ENCODE assay signal across 1 cellular context in the genomic region with DNA sequence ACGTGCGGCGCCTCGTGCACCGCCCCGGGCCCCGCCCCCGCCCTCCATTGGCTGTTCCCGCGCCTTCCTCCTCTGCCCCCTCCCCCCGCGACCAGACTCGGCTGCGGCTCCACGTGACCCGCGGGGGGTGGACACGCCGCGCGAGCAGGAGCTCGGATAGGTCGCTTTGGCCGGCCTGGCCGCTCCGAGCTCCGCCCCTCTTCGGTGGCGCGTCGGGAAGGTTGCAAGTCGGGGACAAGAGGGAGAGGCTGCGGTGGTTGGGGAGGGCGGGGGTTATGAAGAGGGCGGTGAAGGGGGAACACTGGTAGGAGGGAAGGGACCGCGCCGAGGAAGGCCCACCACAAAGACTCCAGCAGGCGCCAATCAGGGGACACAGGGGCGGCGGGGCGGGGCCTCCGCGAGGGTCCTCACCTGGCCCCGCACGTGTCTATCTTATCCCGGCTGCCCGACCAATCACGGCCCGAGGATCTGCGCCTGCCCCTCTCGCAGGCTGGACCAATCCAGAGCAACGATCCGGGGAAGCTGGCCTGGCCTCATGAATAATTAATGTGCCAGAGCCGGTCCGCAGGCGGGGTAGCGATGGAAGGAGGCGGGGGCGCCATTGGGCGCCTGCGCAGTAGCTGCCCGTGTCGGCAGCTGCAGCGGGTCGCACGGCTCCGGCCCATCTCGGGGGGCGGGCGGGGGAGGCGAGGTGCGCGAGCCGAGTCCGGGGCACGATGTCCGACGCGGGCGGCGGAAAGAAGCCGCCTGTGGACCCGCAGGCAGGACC.
TF ChIP-seq lines count a peak whose summit lies in the region.

A gene with protein sequence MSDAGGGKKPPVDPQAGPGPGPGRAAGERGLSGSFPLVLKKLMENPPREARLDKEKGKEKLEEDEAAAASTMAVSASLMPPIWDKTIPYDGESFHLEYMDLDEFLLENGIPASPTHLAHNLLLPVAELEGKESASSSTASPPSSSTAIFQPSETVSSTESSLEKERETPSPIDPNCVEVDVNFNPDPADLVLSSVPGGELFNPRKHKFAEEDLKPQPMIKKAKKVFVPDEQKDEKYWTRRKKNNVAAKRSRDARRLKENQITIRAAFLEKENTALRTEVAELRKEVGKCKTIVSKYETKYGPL (plus strand): TSS at position 614 of the 769 bp plus-strand sequence. CDS start 103 bp downstream, at position 717.

TF ChIP-seq in HepG2, 621 proteins besides CTCF, POLR2A, EP300 and RAD21 (continued from another document):
- TF ChIP-seq, protein P1, sequence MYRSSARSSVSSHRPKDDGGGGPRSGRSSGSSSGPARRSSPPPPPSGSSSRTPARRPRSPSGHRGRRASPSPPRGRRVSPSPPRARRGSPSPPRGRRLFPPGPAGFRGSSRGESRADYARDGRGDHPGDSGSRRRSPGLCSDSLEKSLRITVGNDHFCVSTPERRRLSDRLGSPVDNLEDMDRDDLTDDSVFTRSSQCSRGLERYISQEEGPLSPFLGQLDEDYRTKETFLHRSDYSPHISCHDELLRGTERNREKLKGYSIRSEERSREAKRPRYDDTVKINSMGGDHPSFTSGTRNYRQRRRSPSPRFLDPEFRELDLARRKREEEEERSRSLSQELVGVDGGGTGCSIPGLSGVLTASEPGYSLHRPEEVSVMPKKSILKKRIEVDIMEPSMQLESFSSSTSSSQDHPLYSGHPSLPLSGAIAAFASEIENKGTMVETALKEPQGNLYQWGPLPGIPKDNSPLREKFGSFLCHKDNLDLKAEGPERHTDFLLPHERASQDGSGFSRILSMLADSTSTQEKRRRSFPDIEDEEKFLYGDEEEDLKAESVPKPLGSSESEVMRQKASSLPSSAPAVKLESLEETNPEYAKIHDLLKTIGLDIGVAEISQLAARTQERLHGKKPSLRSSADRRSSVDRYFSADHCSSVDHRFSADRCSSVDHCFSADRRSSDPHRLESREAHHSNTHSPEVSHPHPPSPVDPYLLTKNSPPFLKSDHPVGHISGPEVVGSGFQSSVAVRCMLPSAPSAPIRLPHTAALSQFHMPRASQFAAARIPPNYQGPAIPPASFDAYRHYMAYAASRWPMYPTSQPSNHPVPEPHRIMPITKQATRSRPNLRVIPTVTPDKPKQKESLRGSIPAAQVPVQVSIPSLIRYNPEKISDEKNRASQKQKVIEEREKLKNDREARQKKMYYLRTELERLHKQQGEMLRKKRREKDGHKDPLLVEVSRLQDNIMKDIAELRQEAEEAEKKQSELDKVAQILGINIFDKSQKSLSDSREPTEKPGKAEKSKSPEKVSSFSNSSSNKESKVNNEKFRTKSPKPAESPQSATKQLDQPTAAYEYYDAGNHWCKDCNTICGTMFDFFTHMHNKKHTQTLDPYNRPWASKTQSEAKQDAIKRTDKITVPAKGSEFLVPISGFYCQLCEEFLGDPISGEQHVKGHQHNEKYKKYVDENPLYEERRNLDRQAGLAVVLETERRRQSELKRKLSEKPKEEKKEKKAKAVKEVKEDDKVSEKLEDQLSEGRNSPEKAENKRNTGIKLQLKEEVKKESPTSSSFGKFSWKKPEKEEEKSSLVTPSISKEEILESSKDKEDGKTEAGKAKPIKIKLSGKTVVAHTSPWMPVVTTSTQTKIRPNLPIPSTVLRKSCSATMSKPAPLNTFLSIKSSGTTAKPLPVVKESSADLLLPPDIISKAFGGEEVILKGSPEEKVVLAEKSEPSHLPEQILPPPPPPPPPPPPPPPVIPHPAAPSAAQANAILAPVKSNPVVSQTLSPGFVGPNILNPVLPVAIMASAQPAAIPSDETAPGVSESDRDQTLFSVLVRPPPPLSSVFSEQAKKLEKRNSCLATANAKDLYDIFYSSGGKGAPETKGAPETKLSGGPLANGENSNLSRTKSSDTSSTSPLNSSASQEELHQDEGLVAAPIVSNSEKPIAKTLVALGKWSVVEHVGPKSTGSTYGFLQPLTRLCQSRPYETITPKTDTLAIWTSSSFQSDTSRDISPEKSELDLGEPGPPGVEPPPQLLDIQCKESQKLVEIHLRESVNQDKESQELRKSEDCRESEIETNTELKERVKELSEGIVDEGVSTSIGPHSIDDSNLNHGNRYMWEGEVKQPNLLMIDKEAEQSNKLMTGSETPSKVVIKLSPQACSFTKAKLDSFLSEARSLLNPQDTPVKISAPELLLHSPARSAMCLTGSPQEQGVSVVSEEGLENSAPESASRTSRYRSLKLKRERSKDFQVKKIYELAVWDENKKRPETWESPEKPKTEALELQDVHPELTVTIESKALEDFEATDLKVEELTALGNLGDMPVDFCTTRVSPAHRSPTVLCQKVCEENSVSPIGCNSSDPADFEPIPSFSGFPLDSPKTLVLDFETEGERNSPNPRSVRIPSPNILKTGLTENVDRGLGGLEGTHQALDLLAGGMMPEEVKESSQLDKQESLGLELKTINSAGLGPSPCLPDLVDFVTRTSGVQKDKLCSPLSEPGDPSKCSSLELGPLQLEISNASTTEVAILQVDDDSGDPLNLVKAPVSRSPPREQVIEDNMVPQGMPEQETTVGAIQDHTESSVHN (CRISPR knock-in tag; IDR thresholded peaks at IDR 0.05) = no peak
- TF ChIP-seq NKX3-1 (CRISPR knock-in tag; IDR thresholded peaks at IDR 0.05) (no peak), CREB1 (IDR thresholded peaks at IDR 0.05) (peak; percentile 52), CREB1 (CRISPR knock-in tag; IDR thresholded peaks at IDR 0.05) (no peak), HDAC1 (CRISPR knock-in tag; IDR thresholded peaks at IDR 0.05) (peak; percentile 66), CBFB (CRISPR knock-in tag; IDR thresholded peaks at IDR 0.05) (peak; percentile 10; the same call in 1 of the 2 replicates), SOX13 (IDR thresholded peaks at IDR 0.05) (no peak), SOX13 (CRISPR knock-in tag; conservative IDR thresholded peaks at IDR 0.05 in 1 of 2, IDR thresholded peaks at IDR 0.05 in 1 of 2) (no peak), ZNF747 (CRISPR knock-in tag; IDR thresholded peaks at IDR 0.05; ENCODE audit: borderline replicate concordance) (peak; percentile 28; the same call in 1 of the 2 replicates), TBX2 (CRISPR knock-in tag; IDR thresholded peaks at IDR 0.05; ENCODE audit: borderline replicate concordance) (peak; percentile 49; the same call in 1 of the 2 replicates), PHF20 (CRISPR knock-in tag; IDR thresholded peaks at IDR 0.05) (no peak), AKAP8 (CRISPR knock-in tag; IDR thresholded peaks at IDR 0.05) (0 out of 2 replicates have a peak, but pooled peaks have one; percentile 4), RAD51 (IDR thresholded peaks at IDR 0.05; ENCODE audit: borderline replicate concordance) (peak; percentile 81), NONO (IDR thresholded peaks at IDR 0.05) (no peak), NONO (CRISPR knock-in tag; conservative IDR thresholded peaks at IDR 0.05) (peak; percentile 53; the same call in 1 of the 2 replicates), ZNF850 (CRISPR knock-in tag; conservative IDR thresholded peaks at IDR 0.05) (no peak), KDM5A (IDR thresholded peaks at IDR 0.05; ENCODE audit: borderline replicate concordance, low read length) (peak; percentile 50; the same call in 1 of the 2 replicates), SALL1 (CRISPR knock-in tag; IDR thresholded peaks at IDR 0.05) (peak; percentile 14; the same call in 1 of the 2 replicates), ZNF781 (CRISPR knock-in tag; IDR thresholded peaks at IDR 0.05; ENCODE audit: borderline replicate concordance, not compliant biosample characterization) (no peak), HMGA1 (CRISPR knock-in tag; conservative IDR thresholded peaks at IDR 0.05) (no peak)
- TF ChIP-seq, protein P2, sequence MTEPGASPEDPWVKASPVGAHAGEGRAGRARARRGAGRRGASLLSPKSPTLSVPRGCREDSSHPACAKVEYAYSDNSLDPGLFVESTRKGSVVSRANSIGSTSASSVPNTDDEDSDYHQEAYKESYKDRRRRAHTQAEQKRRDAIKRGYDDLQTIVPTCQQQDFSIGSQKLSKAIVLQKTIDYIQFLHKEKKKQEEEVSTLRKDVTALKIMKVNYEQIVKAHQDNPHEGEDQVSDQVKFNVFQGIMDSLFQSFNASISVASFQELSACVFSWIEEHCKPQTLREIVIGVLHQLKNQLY (CRISPR knock-in tag; IDR thresholded peaks at IDR 0.05) = peak; percentile 5; the same call in 1 of the 2 replicates
- TF ChIP-seq, protein P3, sequence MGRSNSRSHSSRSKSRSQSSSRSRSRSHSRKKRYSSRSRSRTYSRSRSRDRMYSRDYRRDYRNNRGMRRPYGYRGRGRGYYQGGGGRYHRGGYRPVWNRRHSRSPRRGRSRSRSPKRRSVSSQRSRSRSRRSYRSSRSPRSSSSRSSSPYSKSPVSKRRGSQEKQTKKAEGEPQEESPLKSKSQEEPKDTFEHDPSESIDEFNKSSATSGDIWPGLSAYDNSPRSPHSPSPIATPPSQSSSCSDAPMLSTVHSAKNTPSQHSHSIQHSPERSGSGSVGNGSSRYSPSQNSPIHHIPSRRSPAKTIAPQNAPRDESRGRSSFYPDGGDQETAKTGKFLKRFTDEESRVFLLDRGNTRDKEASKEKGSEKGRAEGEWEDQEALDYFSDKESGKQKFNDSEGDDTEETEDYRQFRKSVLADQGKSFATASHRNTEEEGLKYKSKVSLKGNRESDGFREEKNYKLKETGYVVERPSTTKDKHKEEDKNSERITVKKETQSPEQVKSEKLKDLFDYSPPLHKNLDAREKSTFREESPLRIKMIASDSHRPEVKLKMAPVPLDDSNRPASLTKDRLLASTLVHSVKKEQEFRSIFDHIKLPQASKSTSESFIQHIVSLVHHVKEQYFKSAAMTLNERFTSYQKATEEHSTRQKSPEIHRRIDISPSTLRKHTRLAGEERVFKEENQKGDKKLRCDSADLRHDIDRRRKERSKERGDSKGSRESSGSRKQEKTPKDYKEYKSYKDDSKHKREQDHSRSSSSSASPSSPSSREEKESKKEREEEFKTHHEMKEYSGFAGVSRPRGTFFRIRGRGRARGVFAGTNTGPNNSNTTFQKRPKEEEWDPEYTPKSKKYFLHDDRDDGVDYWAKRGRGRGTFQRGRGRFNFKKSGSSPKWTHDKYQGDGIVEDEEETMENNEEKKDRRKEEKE (IDR thresholded peaks at IDR 0.05) = no peak
- TF ChIP-seq, protein P4, sequence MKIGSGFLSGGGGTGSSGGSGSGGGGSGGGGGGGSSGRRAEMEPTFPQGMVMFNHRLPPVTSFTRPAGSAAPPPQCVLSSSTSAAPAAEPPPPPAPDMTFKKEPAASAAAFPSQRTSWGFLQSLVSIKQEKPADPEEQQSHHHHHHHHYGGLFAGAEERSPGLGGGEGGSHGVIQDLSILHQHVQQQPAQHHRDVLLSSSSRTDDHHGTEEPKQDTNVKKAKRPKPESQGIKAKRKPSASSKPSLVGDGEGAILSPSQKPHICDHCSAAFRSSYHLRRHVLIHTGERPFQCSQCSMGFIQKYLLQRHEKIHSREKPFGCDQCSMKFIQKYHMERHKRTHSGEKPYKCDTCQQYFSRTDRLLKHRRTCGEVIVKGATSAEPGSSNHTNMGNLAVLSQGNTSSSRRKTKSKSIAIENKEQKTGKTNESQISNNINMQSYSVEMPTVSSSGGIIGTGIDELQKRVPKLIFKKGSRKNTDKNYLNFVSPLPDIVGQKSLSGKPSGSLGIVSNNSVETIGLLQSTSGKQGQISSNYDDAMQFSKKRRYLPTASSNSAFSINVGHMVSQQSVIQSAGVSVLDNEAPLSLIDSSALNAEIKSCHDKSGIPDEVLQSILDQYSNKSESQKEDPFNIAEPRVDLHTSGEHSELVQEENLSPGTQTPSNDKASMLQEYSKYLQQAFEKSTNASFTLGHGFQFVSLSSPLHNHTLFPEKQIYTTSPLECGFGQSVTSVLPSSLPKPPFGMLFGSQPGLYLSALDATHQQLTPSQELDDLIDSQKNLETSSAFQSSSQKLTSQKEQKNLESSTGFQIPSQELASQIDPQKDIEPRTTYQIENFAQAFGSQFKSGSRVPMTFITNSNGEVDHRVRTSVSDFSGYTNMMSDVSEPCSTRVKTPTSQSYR (CRISPR knock-in tag; IDR thresholded peaks at IDR 0.05; ENCODE audit: borderline replicate concordance) = peak; percentile 84
- TF ChIP-seq, protein P5, sequence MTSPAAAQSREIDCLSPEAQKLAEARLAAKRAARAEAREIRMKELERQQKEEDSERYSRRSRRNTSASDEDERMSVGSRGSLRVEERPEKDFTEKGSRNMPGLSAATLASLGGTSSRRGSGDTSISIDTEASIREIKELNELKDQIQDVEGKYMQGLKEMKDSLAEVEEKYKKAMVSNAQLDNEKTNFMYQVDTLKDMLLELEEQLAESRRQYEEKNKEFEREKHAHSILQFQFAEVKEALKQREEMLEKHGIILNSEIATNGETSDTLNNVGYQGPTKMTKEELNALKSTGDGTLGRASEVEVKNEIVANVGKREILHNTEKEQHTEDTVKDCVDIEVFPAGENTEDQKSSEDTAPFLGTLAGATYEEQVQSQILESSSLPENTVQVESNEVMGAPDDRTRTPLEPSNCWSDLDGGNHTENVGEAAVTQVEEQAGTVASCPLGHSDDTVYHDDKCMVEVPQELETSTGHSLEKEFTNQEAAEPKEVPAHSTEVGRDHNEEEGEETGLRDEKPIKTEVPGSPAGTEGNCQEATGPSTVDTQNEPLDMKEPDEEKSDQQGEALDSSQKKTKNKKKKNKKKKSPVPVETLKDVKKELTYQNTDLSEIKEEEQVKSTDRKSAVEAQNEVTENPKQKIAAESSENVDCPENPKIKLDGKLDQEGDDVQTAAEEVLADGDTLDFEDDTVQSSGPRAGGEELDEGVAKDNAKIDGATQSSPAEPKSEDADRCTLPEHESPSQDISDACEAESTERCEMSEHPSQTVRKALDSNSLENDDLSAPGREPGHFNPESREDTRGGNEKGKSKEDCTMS (CRISPR knock-in tag; conservative IDR thresholded peaks at IDR 0.05) = no peak
- TF ChIP-seq, protein P6, sequence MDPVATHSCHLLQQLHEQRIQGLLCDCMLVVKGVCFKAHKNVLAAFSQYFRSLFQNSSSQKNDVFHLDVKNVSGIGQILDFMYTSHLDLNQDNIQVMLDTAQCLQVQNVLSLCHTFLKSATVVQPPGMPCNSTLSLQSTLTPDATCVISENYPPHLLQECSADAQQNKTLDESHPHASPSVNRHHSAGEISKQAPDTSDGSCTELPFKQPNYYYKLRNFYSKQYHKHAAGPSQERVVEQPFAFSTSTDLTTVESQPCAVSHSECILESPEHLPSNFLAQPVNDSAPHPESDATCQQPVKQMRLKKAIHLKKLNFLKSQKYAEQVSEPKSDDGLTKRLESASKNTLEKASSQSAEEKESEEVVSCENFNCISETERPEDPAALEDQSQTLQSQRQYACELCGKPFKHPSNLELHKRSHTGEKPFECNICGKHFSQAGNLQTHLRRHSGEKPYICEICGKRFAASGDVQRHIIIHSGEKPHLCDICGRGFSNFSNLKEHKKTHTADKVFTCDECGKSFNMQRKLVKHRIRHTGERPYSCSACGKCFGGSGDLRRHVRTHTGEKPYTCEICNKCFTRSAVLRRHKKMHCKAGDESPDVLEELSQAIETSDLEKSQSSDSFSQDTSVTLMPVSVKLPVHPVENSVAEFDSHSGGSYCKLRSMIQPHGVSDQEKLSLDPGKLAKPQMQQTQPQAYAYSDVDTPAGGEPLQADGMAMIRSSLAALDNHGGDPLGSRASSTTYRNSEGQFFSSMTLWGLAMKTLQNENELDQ (CRISPR knock-in tag; IDR thresholded peaks at IDR 0.05; ENCODE audit: borderline replicate concordance) = no peak
